In genomic region chr17:18253947-18254821, GRCh38 we compare ENCODE assay signal across 25 cellular contexts.
"Had no signal": no experiment of that assay in that cellular context is flagged by ENCODE, and none has a peak within 500 bp of the region (broad histone marks: within the 10 kb centered on the region; RNA-seq: fewer than 3 reads in every experiment).

No MANE protein-coding gene starts in this region.

- DNase-seq: dermis blood vessel endothelial cell; effector memory CD4-positive, alpha-beta T cell; foreskin keratinocyte; heart left ventricle; left cardiac atrium; left lung; mesenchymal stem cell; naive thymus-derived CD8-positive, alpha-beta T cell; stimulated activated CD4-positive, alpha-beta T cell treated with anti-CD3 and anti-CD28 coated beads, Interleukin-2, amount 100 ng/mL, for 24 hours; stimulated activated CD4-positive, alpha-beta T cell treated with anti-CD3 and anti-CD28 coated beads, Interleukin-4, amount 100 ng/mL, for 24 hours; stimulated activated naive CD8-positive, alpha-beta T cell treated with anti-CD3 and anti-CD28 coated beads, Interleukin-15, Interleukin-2, amounts not matched to agents 100 U/mL and 50 U/mL, for 24 hours; substantia nigra; testis; tibial artery had no signal

- H3K9me3 ChIP-seq: esophagus muscularis mucosa, gastroesophageal sphincter, heart left ventricle, left lung, prostate gland, right atrium auricular region, testis, tibial artery had no signal

- H3K9me3 Mint-ChIP-seq: mesothelial cell of epicardium; naive thymus-derived CD8-positive, alpha-beta T cell; stimulated activated memory B cell treated with anti-CD40 and anti-IgM and Interleukin-4, amounts not matched to agents 10 μg/mL and 1 μg/mL and 100 μg/mL, for 72 hours; type B pancreatic cell had no signal

- H2AFZ ChIP-seq: hepatocyte had no signal

- H3K27me3 ChIP-seq: esophagus muscularis mucosa, foreskin keratinocyte, gastroesophageal sphincter, heart left ventricle, hepatocyte, left lung, right atrium auricular region, testis, tibial artery had no signal

- H3K27ac Mint-ChIP-seq: mesothelial cell of epicardium; stimulated activated memory B cell treated with anti-CD40 and anti-IgM and Interleukin-4, amounts not matched to agents 10 μg/mL and 1 μg/mL and 100 μg/mL, for 72 hours; type B pancreatic cell had no signal

- ATAC-seq: foreskin keratinocyte; gastroesophageal sphincter; heart left ventricle; left cardiac atrium; left lung; naive thymus-derived CD8-positive, alpha-beta T cell; sciatic nerve; stimulated activated memory B cell treated with anti-CD40 and anti-IgM and Interleukin-4, amounts not matched to agents 10 μg/mL and 1 μg/mL and 100 μg/mL, for 72 hours; stimulated activated naive CD8-positive, alpha-beta T cell treated with anti-CD3 and anti-CD28 coated beads, Interleukin-15, Interleukin-2, amounts not matched to agents 100 U/mL and 50 U/mL, for 24 hours had no signal

- H3K4me3 Mint-ChIP-seq: mesothelial cell of epicardium; stimulated activated memory B cell treated with anti-CD40 and anti-IgM and Interleukin-4, amounts not matched to agents 10 μg/mL and 1 μg/mL and 100 μg/mL, for 72 hours; type B pancreatic cell had no signal

- H3K4me3 ChIP-seq: coronary artery, esophagus muscularis mucosa, gastroesophageal sphincter, heart left ventricle, hepatocyte, left lung, prostate gland, right atrium auricular region, testis, tibial artery had no signal

- H3K27ac ChIP-seq: coronary artery, esophagus muscularis mucosa, foreskin keratinocyte, gastroesophageal sphincter, heart left ventricle, hepatocyte, left lung, prostate gland, right atrium auricular region, testis, tibial artery had no signal

- H3K27me3 Mint-ChIP-seq: naive thymus-derived CD8-positive, alpha-beta T cell; stimulated activated memory B cell treated with anti-CD40 and anti-IgM and Interleukin-4, amounts not matched to agents 10 μg/mL and 1 μg/mL and 100 μg/mL, for 72 hours; type B pancreatic cell had no signal

- FAIRE-seq: endothelial cell of umbilical vein had no signal

- H3K4me2 ChIP-seq: hepatocyte had no signal
